ENCODE assay signal across 14 cellular contexts in the genomic region with DNA sequence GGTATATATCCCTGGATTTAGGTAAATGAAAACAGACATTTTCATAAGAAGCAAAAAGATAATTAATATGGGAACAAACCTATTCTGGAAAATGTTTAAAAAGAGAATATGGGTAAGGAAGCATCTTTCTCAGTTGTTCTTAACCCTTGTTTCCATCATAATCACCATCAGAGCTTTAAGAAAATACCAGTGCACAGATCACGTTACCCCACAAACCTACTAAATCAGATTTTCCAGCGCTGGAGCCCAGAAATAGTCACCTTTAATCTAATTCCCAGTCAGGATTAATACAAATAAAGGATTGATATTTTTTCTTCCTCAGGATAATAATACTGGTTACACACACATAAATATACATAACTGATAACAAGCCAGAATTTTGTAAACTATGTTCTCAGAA. TPM values are rescaled to one million over a fixed set of nuclear protein-coding genes. Genes with fewer than 3 reads are reported as not detected.
DNase-seq lines count a peak whose midpoint lies in the region; ATAC-seq and TF ChIP-seq lines count a peak whose summit lies in the region.
"Had no signal": no experiment of that assay in that cellular context is flagged by ENCODE, and none has a peak within 500 bp of the region (broad histone marks: within the 10 kb centered on the region; RNA-seq: fewer than 3 reads in every experiment).

No MANE protein-coding gene starts in this region.

- peak overlapping the region; percentile 62 to 80 (median 70) for H3K27ac ChIP-seq in Peyer's patch

- no peak overlapping the region for H3K4me3 ChIP-seq in Peyer's patch

- peaks cover 0 to 17% (median 0%) of the 10 kb centered on the region in 4 donors for H3K4me1 ChIP-seq in Peyer's patch

- H3K36me3 ChIP-seq in Peyer's patch = no peaks in the 10 kb centered on the region

- no peak for ATAC-seq in effector memory CD8-positive, alpha-beta T cell (replicated peaks)
- ATAC-seq in stimulated activated naive CD8-positive, alpha-beta T cell treated with anti-CD3 and anti-CD28 coated beads, Interleukin-15, amount 100 ng/mL, for 72 hours = no peak
- ATAC-seq: left colon had no signal

- no peaks in the 10 kb centered on the region for H3K27me3 Mint-ChIP-seq in activated naive CD4-positive, alpha-beta T cell treated with anti-CD3 and anti-CD28 coated beads for 36 hours (ENCODE audit: low read depth)
- H3K27me3 Mint-ChIP-seq in effector memory CD8-positive, alpha-beta T cell = no peaks in the 10 kb centered on the region
- H3K27me3 Mint-ChIP-seq in stimulated activated naive CD8-positive, alpha-beta T cell treated with anti-CD3 and anti-CD28 coated beads, Interleukin-15, amount 100 ng/mL, for 72 hours = no peaks in the 10 kb centered on the region

- H3K4me3 Mint-ChIP-seq in activated naive CD4-positive, alpha-beta T cell treated with anti-CD3 and anti-CD28 coated beads for 36 hours = peak overlapping the region; percentile 61
- peak overlapping the region; percentile 72 to 80 for H3K4me3 Mint-ChIP-seq in effector memory CD8-positive, alpha-beta T cell
- peak overlapping the region; percentile 61 to 82 for H3K4me3 Mint-ChIP-seq in stimulated activated naive CD8-positive, alpha-beta T cell treated with anti-CD3 and anti-CD28 coated beads, Interleukin-15, amount 100 ng/mL, for 72 hours

- peaks cover 46% of the 10 kb centered on the region for H3K36me3 Mint-ChIP-seq in activated naive CD4-positive, alpha-beta T cell treated with anti-CD3 and anti-CD28 coated beads for 36 hours (ENCODE audit: low read depth)
- H3K36me3 Mint-ChIP-seq in effector memory CD8-positive, alpha-beta T cell (ENCODE audit: insufficient read depth) = peaks cover 64% of the 10 kb centered on the region

- peak overlapping the region; percentile 99 for H3K27ac Mint-ChIP-seq in activated naive CD4-positive, alpha-beta T cell treated with anti-CD3 and anti-CD28 coated beads for 36 hours
- H3K27ac Mint-ChIP-seq in effector memory CD8-positive, alpha-beta T cell = peak overlapping the region; percentile 98 to 100
- peak overlapping the region; percentile 63 to 96 for H3K27ac Mint-ChIP-seq in stimulated activated naive CD8-positive, alpha-beta T cell treated with anti-CD3 and anti-CD28 coated beads, Interleukin-15, amount 100 ng/mL, for 72 hours

- no peak for TF ChIP-seq CTCF in Peyer's patch (IDR thresholded peaks at IDR 0.05)

- H3K4me1 Mint-ChIP-seq in activated naive CD4-positive, alpha-beta T cell treated with anti-CD3 and anti-CD28 coated beads for 36 hours (ENCODE audit: low read depth) = peaks cover 86% of the 10 kb centered on the region
- H3K4me1 Mint-ChIP-seq in effector memory CD8-positive, alpha-beta T cell (ENCODE audit: low read depth in 2 of 2) = peaks cover 45 to 73% of the 10 kb centered on the region in 2 donors
- peaks cover 83% of the 10 kb centered on the region for H3K4me1 Mint-ChIP-seq in stimulated activated naive CD8-positive, alpha-beta T cell treated with anti-CD3 and anti-CD28 coated beads, Interleukin-15, amount 100 ng/mL, for 72 hours

- CTCF ChIA-PET in activated naive CD4-positive, alpha-beta T cell treated with anti-CD3 and anti-CD28 coated beads for 36 hours (lab: Charles Lee) = interaction anchor here (1.0 to 2.3 kb wide), 2 partner anchors 37 to 63 kb away, joined by 3 to 10 read pairs; no protein-coding TSS in a partner anchor

- TF ChIP-seq POLR2A in Peyer's patch (IDR thresholded peaks at IDR 0.05) = no peak

- no peaks in the 10 kb centered on the region for H3K9me3 ChIP-seq in Peyer's patch

- H3K9me3 Mint-ChIP-seq in activated naive CD4-positive, alpha-beta T cell treated with anti-CD3 and anti-CD28 coated beads for 36 hours = no peaks in the 10 kb centered on the region
- H3K9me3 Mint-ChIP-seq in effector memory CD8-positive, alpha-beta T cell = no peaks in the 10 kb centered on the region
- no peaks in the 10 kb centered on the region for H3K9me3 Mint-ChIP-seq in stimulated activated naive CD8-positive, alpha-beta T cell treated with anti-CD3 and anti-CD28 coated beads, Interleukin-15, amount 100 ng/mL, for 72 hours

- intact Hi-C loops in activated naive CD4-positive, alpha-beta T cell treated with anti-CD3 and anti-CD28 coated beads for 36 hours (cut with micrococcal nuclease) = loop anchor here (2.0 to 10.0 kb wide), 5 partner anchors 35 to 909 kb away; partner anchors contain the start of gene DENND1B

- no peak for DNase-seq in activated naive CD4-positive, alpha-beta T cell treated with anti-CD3 and anti-CD28 coated beads for 36 hours
- no peak for DNase-seq in activated naive CD4-positive, alpha-beta T cell (lab: John Stamatoyannopoulos, UW)
- DNase-seq in Peyer's patch (no peak), RKO (ENCODE audit: low spot score) (no peak)
- DNase-seq in effector memory CD8-positive, alpha-beta T cell = no peak
- no peak for DNase-seq in stimulated activated naive CD8-positive, alpha-beta T cell treated with anti-CD3 and anti-CD28 coated beads, Interleukin-15, amount 100 ng/mL, for 72 hours
- no peak for DNase-seq in stimulated activated CD4-positive, alpha-beta T cell treated with anti-CD3 and anti-CD28 coated beads, Interleukin-4, amount 100 ng/mL, for 1 hour
- DNase-seq in activated effector memory CD4-positive, alpha-beta T cell treated with anti-CD3 and anti-CD28 coated beads, Interleukin-2, amount 50 U/mL, for 16 hours = no peak
- DNase-seq: glutamatergic neuron, Kasumi-1, left colon, NCI-H2081 treated with DMSO at 0.1 percent for 48 hours, occipital lobe had no signal

- no peaks in the 10 kb centered on the region for H3K27me3 ChIP-seq in Peyer's patch

RNA-seq across cellular contexts. Expression of gene PTPRC, which starts 44.6 kb away (rescaled TPM):
- 100 to 1,000 TPM; 689 to 714 TPM for total RNA-seq in activated naive CD4-positive, alpha-beta T cell treated with anti-CD3 and anti-CD28 coated beads for 36 hours
- total RNA-seq in Peyer's patch = 100 to 1,000 TPM in 1 of 4 donors, 10 to 100 TPM in 3; 13.3 to 127 (median 22.1) TPM
- total RNA-seq: Daoy had no signal

Comparison
In these comparisons a context has a peak if more than half of its experiments do, and no peak if none do; other contexts are left out.
1. RNA of gene PTPRC, which starts 44.6 kb away (total RNA-seq): 689 to 714 TPM in activated naive CD4-positive, alpha-beta T cell treated with anti-CD3 and anti-CD28 coated beads for 36 hours; 13.3 to 127 TPM in Peyer's patch; every median in the first group is over 4 times any median in the second.
2. Peak in every context shown above with its lines, with median percentiles within 50 percentile points of each other: H3K27ac Mint-ChIP-seq and H3K4me3 Mint-ChIP-seq.